15 cellular contexts compared by ENCODE assay signal in the genomic region with DNA sequence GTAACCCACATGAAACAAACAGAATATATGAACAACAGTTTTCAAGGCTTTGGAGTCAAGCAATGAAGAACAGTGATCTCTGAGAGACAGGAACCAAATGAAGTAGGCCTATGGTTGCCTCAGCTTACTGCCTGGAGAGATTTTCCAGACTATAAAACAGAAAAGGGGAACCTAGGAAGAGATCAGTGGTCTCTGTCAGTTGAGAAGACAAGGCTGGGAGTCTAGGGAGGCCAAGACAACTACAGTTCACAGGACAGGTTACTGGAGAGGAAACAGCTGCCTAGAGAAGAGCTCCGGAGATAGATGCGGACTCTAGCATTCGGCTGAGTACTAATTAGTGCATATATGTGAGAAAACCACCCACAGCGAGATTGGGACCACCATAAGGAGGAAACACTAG.
DNase-seq lines count a peak whose midpoint lies in the region; ATAC-seq and TF ChIP-seq lines count a peak whose summit lies in the region.
"Had no signal": no experiment of that assay in that cellular context is flagged by ENCODE, and none has a peak within 500 bp of the region (broad histone marks: within the 10 kb centered on the region; RNA-seq: fewer than 3 reads in every experiment).

No MANE protein-coding gene starts in this region.

- no peak overlapping the region for H3K4me3 ChIP-seq in mesenchymal stem cell (ENCODE audit: insufficient read depth in 1 of 2, low read depth in 1 of 2, low read length in 2 of 2)
- H3K4me3 ChIP-seq: HAP-1 had no signal

- ATAC-seq in HG02798 (IDR thresholded peaks at IDR 0.05; ENCODE audit: poor library complexity, unreplicated experiment) (no peak), HG02623 (IDR thresholded peaks at IDR 0.05; ENCODE audit: unreplicated experiment) (no peak)

- no peaks in the 10 kb centered on the region for H3K36me3 ChIP-seq in mesenchymal stem cell (ENCODE audit: control insufficient read depth in 1 of 2, insufficient read depth in 2 of 2, low read depth in 1 of 2, low read length in 2 of 2)
- H3K36me3 ChIP-seq: HAP-1 had no signal

- H2BK15ac ChIP-seq in H9 (ENCODE audit: low read depth, low read length) (no peak overlapping the region), mesenchymal stem cell (ENCODE audit: low read depth, poor library complexity, severe bottlenecking) (no peak overlapping the region)

- H2BK12ac ChIP-seq in H9 (ENCODE audit: insufficient read length, low read depth, low read length) (no peak overlapping the region), mesenchymal stem cell (ENCODE audit: low read length in 2 of 2) (no peak overlapping the region)

- H4K8ac ChIP-seq in H9 (replicated peaks; ENCODE audit: insufficient read length, low read depth, low read length) (no peak overlapping the region), mesenchymal stem cell (ENCODE audit: low read length) (no peak overlapping the region)

- H3K4me1 ChIP-seq in H9 (ENCODE audit: insufficient read depth, low read length) = no peaks in the 10 kb centered on the region
- no peaks in the 10 kb centered on the region for H3K4me1 ChIP-seq in mesenchymal stem cell (ENCODE audit: control insufficient read depth, insufficient read depth, low read depth, low read length)
- H3K4me1 ChIP-seq: HAP-1 had no signal

- H3K56ac ChIP-seq in H9 (ENCODE audit: insufficient read length, low read depth, low read length) = no peak overlapping the region

- H2BK5ac ChIP-seq in H9 (ENCODE audit: insufficient read length, low read length) (no peak overlapping the region), mesenchymal stem cell (ENCODE audit: low read depth, low read length, poor library complexity, severe bottlenecking) (peak overlapping the region; percentile 48)

- DNase-seq in H9 = no peak
- DNase-seq in Kasumi-1 (lab: John Stamatoyannopoulos, UW) = peak; percentile 11 to 26
- DNase-seq in mesenchymal stem cell = no peak
- no peak for DNase-seq in T1000 (lab: John Stamatoyannopoulos, UW)
- DNase-seq in NCI-H2081 (lab: John Stamatoyannopoulos, UW) = no peak
- DNase-seq: C1 segment of cervical spinal cord; Calu3; CD4-positive, alpha-beta memory T cell; COR-L47; DMS53; DMS79 treated with DMSO at 0.1 percent for 48 hours had no signal

- H3K27ac Mint-ChIP-seq in H9 = peak overlapping the region; percentile 9 to 87 (median 9); a peak in 2 of 7 replicates
- H3K27ac Mint-ChIP-seq: CD4-positive, alpha-beta memory T cell; HFFc6 had no signal

- no peaks in the 10 kb centered on the region for H3K79me1 ChIP-seq in H9 (ENCODE audit: insufficient read depth, low read depth, low read length, poor library complexity, severe bottlenecking)
- no peaks in the 10 kb centered on the region for H3K79me1 ChIP-seq in mesenchymal stem cell (replicated peaks; ENCODE audit: low read length, poor library complexity, severe bottlenecking)

- no peaks in the 10 kb centered on the region for H3K79me2 ChIP-seq in H9 (ENCODE audit: insufficient read depth, low read length)

- H3K23ac ChIP-seq in H9 (ENCODE audit: insufficient read length, low read depth, low read length) = no peak overlapping the region
- no peak overlapping the region for H3K23ac ChIP-seq in mesenchymal stem cell (ENCODE audit: low read length in 2 of 2)

- no peak for TF ChIP-seq CTCF in H9 (conservative IDR thresholded peaks at IDR 0.05)

- no peak overlapping the region for H3K9ac ChIP-seq in H9 (ENCODE audit: extremely low read depth, insufficient read length, low read length)
- H3K9ac ChIP-seq in mesenchymal stem cell (ENCODE audit: low read length) = no peak overlapping the region

- H3K27me3 Mint-ChIP-seq in H9 (ENCODE audit: low read depth) = no peaks in the 10 kb centered on the region

- no peak overlapping the region for H4K91ac ChIP-seq in H9 (ENCODE audit: insufficient read length, low read depth, low read length)
- no peak overlapping the region for H4K91ac ChIP-seq in mesenchymal stem cell (ENCODE audit: low read length)

- H3K36me3 Mint-ChIP-seq in H9 (ENCODE audit: insufficient read depth in 1 of 3, low read depth in 3 of 3) = no peaks in the 10 kb centered on the region
- H3K36me3 Mint-ChIP-seq: CD4-positive, alpha-beta memory T cell had no signal

- H3K9me3 Mint-ChIP-seq in H9 = no peaks in the 10 kb centered on the region
- H3K9me3 Mint-ChIP-seq: CD4-positive, alpha-beta memory T cell; HFFc6 had no signal

- H2AK5ac ChIP-seq in H9 (ENCODE audit: insufficient read length, low read length) = no peak overlapping the region
- H2AK5ac ChIP-seq in mesenchymal stem cell (ENCODE audit: low read length, severe bottlenecking) = peak overlapping the region; percentile 90

- H3K4ac ChIP-seq in H9 (ENCODE audit: low read depth, low read length) (no peak overlapping the region), mesenchymal stem cell (ENCODE audit: low read depth in 1 of 2, low read length in 2 of 2) (no peak overlapping the region)

- no peaks in the 10 kb centered on the region for H3K27me3 ChIP-seq in H9 (ENCODE audit: insufficient read depth, low read length)
- H3K27me3 ChIP-seq in mesenchymal stem cell (ENCODE audit: control insufficient read depth in 1 of 2, insufficient read depth in 1 of 2, low read length in 2 of 2) = no peaks in the 10 kb centered on the region

- no peak overlapping the region for H2AFZ ChIP-seq in H9 (ENCODE audit: low read length)
- H2AFZ ChIP-seq in mesenchymal stem cell (ENCODE audit: low read depth, low read length) = no peak overlapping the region

- WGBS in H9 (ENCODE audit: extremely low coverage, insufficient read length, low lambda C conversion rate) = no CpG with 5 or more reads among the region's 4 CpGs
- WGBS in mesenchymal stem cell = 91% methylated on average over 4 of the region's 4 CpGs

- H3K14ac ChIP-seq in H9 (ENCODE audit: insufficient read depth, low read length) (no peak overlapping the region), mesenchymal stem cell (ENCODE audit: low read length in 2 of 2) (no peak overlapping the region)

- H2BK20ac ChIP-seq in H9 (ENCODE audit: low read depth, low read length, poor library complexity, severe bottlenecking) = no peak overlapping the region

- H4K5ac ChIP-seq in H9 (ENCODE audit: insufficient read length, low read depth, low read length) = no peak overlapping the region

- H3K9me3 ChIP-seq in H9 (ENCODE audit: control insufficient read depth, low read depth, low read length) (no peaks in the 10 kb centered on the region), mesenchymal stem cell (ENCODE audit: control insufficient read depth, low read length) (no peaks in the 10 kb centered on the region)
- H3K9me3 ChIP-seq: HAP-1 had no signal

- H3K18ac ChIP-seq in H9 (ENCODE audit: insufficient read length, low read depth, low read length) = no peak overlapping the region
- no peak overlapping the region for H3K18ac ChIP-seq in mesenchymal stem cell (ENCODE audit: low read depth in 1 of 2, low read length in 2 of 2)

- H3K4me2 ChIP-seq in H9 (ENCODE audit: insufficient read depth, insufficient read length, low read length) (no peak overlapping the region), mesenchymal stem cell (ENCODE audit: low read length, poor library complexity, severe bottlenecking) (no peak overlapping the region)

- no peak overlapping the region for H3T11ph ChIP-seq in H9 (ENCODE audit: low read length)

- H3K4me1 Mint-ChIP-seq in H9 = peaks cover 6 to 11% of the 10 kb centered on the region in 2 experiments
- H3K4me1 Mint-ChIP-seq: CD4-positive, alpha-beta memory T cell had no signal

- H3K27ac ChIP-seq in H9 (ENCODE audit: insufficient read length, low read depth, low read length) (no peak overlapping the region), mesenchymal stem cell (ENCODE audit: low read length, poor library complexity, severe bottlenecking) (no peak overlapping the region)

- no peaks in the 10 kb centered on the region for H4K20me1 ChIP-seq in H9 (ENCODE audit: control insufficient read depth, insufficient read depth, insufficient read length)

- H3K4me3 Mint-ChIP-seq in H9 = no peak overlapping the region
- H3K4me3 Mint-ChIP-seq: CD4-positive, alpha-beta memory T cell; HFFc6 had no signal

- H3K23me2 ChIP-seq in H9 (ENCODE audit: insufficient read length, low read depth, low read length, poor library complexity, severe bottlenecking) = no peaks in the 10 kb centered on the region

- no peak overlapping the region for H2BK120ac ChIP-seq in H9 (ENCODE audit: low read depth, low read length, poor library complexity, severe bottlenecking)
- no peak overlapping the region for H2BK120ac ChIP-seq in mesenchymal stem cell (ENCODE audit: low read depth, low read length)

Comparison
In these comparisons a context has a peak if more than half of its experiments do, and no peak if none do; other contexts are left out.
1. DNase-seq: peak in Kasumi-1 (2 of 2); none in H9 (single experiment), mesenchymal stem cell (single experiment), T1000 (single experiment) and NCI-H2081 (0 of 2).